26 cellular contexts compared by ENCODE assay signal in the genomic region with DNA sequence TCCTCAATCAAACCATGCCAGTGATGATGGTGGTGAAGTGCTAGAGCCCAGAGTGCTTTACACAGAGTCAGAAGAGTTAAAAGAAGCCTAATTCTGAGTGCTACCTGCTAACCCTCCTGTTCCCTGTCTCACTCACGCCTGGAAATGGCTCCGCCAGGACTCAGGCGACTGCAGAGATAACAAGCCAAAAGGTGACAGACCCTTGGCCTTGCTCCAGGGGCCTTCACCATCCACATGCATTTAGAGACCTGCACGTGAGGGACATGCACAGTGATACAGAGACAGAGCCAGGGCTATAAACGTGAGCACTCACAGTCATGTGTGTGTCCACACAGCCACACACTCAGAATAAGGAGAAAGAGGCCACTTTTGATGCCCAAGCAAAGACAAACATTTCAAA.
DNase-seq lines count a peak whose midpoint lies in the region; ATAC-seq, FAIRE-seq and TF ChIP-seq lines count a peak whose summit lies in the region.
"Had no signal": no experiment of that assay in that cellular context is flagged by ENCODE, and none has a peak within 500 bp of the region (broad histone marks: within the 10 kb centered on the region; RNA-seq: fewer than 3 reads in every experiment).

No MANE protein-coding gene starts in this region.

- FAIRE-seq in astrocyte (lab: Jason Lieb, UNC), result no peak
- FAIRE-seq: endothelial cell of umbilical vein, GM18507 had no signal

- H3K27ac Mint-ChIP-seq in astrocyte (ENCODE audit: unreplicated experiment), result no peak overlapping the region
- no peak overlapping the region for H3K27ac Mint-ChIP-seq in glutamatergic neuron (ENCODE audit: unreplicated experiment)
- H3K27ac Mint-ChIP-seq: activated naive CD8-positive, alpha-beta T cell treated with anti-CD3 and anti-CD28 coated beads, Interleukin-2, amount 10 ng/mL, durations not matched to agents 7 days and 5 days; stimulated activated naive CD8-positive, alpha-beta T cell treated with anti-CD3 and anti-CD28 coated beads, Interleukin-15, Interleukin-2, amounts not matched to agents 100 ng/mL and 50 ng/mL, for 24 hours had no signal

- ATAC-seq in left cardiac atrium (no peak), left lobe of liver (peak; percentile 27)

- TF ChIP-seq POLR2A in thyroid gland (IDR thresholded peaks at IDR 0.05), result no peak

- H3K4me3 Mint-ChIP-seq in astrocyte (ENCODE audit: unreplicated experiment) (no peak overlapping the region), glutamatergic neuron (ENCODE audit: unreplicated experiment) (no peak overlapping the region)
- H3K4me3 Mint-ChIP-seq: activated naive CD8-positive, alpha-beta T cell treated with anti-CD3 and anti-CD28 coated beads, Interleukin-2, amount 10 ng/mL, durations not matched to agents 7 days and 5 days; neural progenitor cell; stimulated activated naive CD8-positive, alpha-beta T cell treated with anti-CD3 and anti-CD28 coated beads, Interleukin-15, Interleukin-2, amounts not matched to agents 100 ng/mL and 50 ng/mL, for 24 hours had no signal

- H3K27me3 ChIP-seq in cardiac muscle cell (no peaks in the 10 kb centered on the region), astrocyte (ENCODE audit: insufficient read depth, low read length) (no peaks in the 10 kb centered on the region), thyroid gland (no peaks in the 10 kb centered on the region)
- H3K27me3 ChIP-seq: BE2C, neural progenitor cell had no signal

- in situ Hi-C loops in GM13977 (cut with MboI; ENCODE audit: low pct_unique_long_range_greater_than_20kb, low sequenced_read_pairs, unreplicated experiment), result no loop called here

- H3K9me3 ChIP-seq in cardiac muscle cell (ENCODE audit: low read depth), result no peaks in the 10 kb centered on the region
- H3K9me3 ChIP-seq in astrocyte (ENCODE audit: insufficient read depth, low read depth, low read length), result no peaks in the 10 kb centered on the region
- H3K9me3 ChIP-seq in thyroid gland, result no peaks in the 10 kb centered on the region
- H3K9me3 ChIP-seq: BE2C, tibial artery had no signal

- WGBS in thyroid gland, 2 donors, result 35 to 44% methylated on average over 5 of the region's 5 CpGs

- TF ChIP-seq CTCF in cardiac muscle cell (IDR thresholded peaks at IDR 0.05; ENCODE audit: low read depth, low read length) (no peak), astrocyte (IDR thresholded peaks at IDR 0.05; ENCODE audit: insufficient read depth, low read depth, low read length) (no peak), thyroid gland (IDR thresholded peaks at IDR 0.05) (no peak), glutamatergic neuron (IDR thresholded peaks at IDR 0.05; ENCODE audit: partially characterized antibody, unreplicated experiment) (no peak), GM13977 (IDR thresholded peaks at IDR 0.05; ENCODE audit: extremely low read depth, insufficient read depth, missing control alignments) (no peak)

- H2AFZ ChIP-seq in astrocyte (ENCODE audit: low read depth, low read length), result no peak overlapping the region
- H2AFZ ChIP-seq: neural progenitor cell had no signal

- H3K36me3 Mint-ChIP-seq in astrocyte (ENCODE audit: low read depth, unreplicated experiment) (no peaks in the 10 kb centered on the region), glutamatergic neuron (ENCODE audit: unreplicated experiment) (no peaks in the 10 kb centered on the region)
- H3K36me3 Mint-ChIP-seq: activated naive CD8-positive, alpha-beta T cell treated with anti-CD3 and anti-CD28 coated beads, Interleukin-2, amount 10 ng/mL, durations not matched to agents 7 days and 5 days; neural progenitor cell had no signal

- intact Hi-C loops in left cardiac atrium (cut with DNase I), result no loop called here
- intact Hi-C loops in thyroid gland (cut with DNase I), result no loop called here

- peaks cover 43% of the 10 kb centered on the region for H3K4me1 Mint-ChIP-seq in astrocyte (ENCODE audit: low read depth, unreplicated experiment)
- peaks cover 37% of the 10 kb centered on the region for H3K4me1 Mint-ChIP-seq in glutamatergic neuron (ENCODE audit: low read depth, unreplicated experiment)

- no peaks in the 10 kb centered on the region for H3K36me3 ChIP-seq in cardiac muscle cell
- no peaks in the 10 kb centered on the region for H3K36me3 ChIP-seq in astrocyte (ENCODE audit: insufficient read depth, low read length)
- no peaks in the 10 kb centered on the region for H3K36me3 ChIP-seq in thyroid gland
- H3K36me3 ChIP-seq: BE2C, neural progenitor cell, tibial artery, WERI-Rb-1 had no signal

- DNase-seq in cardiac muscle cell (ENCODE audit: low read depth in 1 of 2, low spot score in 1 of 2) (peak in 1 of 2 donors; percentile 78), left cardiac atrium (no peak), astrocyte (ENCODE audit: low read depth) (no peak), left lobe of liver (ENCODE audit: low spot score) (peak; percentile 59), thyroid gland (peak; percentile 53 to 64), 8988T (no peak), glutamatergic neuron (no peak), GM13977 (ENCODE audit: low spot score) (no peak)
- DNase-seq: activated CD4-positive, alpha-beta T cell treated with anti-CD3 and anti-CD28 coated beads for 48 hours; activated CD8-positive, alpha-beta memory T cell treated with anti-CD3 and anti-CD28 coated beads for 24 hours; activated gamma-delta T cell; activated naive CD8-positive, alpha-beta T cell treated with anti-CD3 and anti-CD28 coated beads, Interleukin-2, amount 10 ng/mL, durations not matched to agents 7 days and 5 days; BE2C; DMS79; GF-D8; HCEC 1CT; NCI-H1417 treated with DMSO at 0.1 percent for 48 hours; NCI-H446 treated with DMSO at 0.1 percent for 48 hours; tibial artery; WERI-Rb-1 had no signal

- peaks cover 29% of the 10 kb centered on the region for H4K20me1 ChIP-seq in astrocyte (ENCODE audit: insufficient read depth, low read length)

- H3K4me3 ChIP-seq in cardiac muscle cell, result no peak overlapping the region
- no peak overlapping the region for H3K4me3 ChIP-seq in astrocyte (ENCODE audit: insufficient read depth, low read depth, low read length)
- no peak overlapping the region for H3K4me3 ChIP-seq in thyroid gland (replicated peaks in 1 of 3)
- H3K4me3 ChIP-seq: lung, neural progenitor cell, tibial artery had no signal

- H3K9me3 Mint-ChIP-seq in astrocyte (ENCODE audit: unreplicated experiment) (no peaks in the 10 kb centered on the region), glutamatergic neuron (ENCODE audit: unreplicated experiment) (peaks cover 2% of the 10 kb centered on the region)
- H3K9me3 Mint-ChIP-seq: activated naive CD8-positive, alpha-beta T cell treated with anti-CD3 and anti-CD28 coated beads, Interleukin-2, amount 10 ng/mL, durations not matched to agents 7 days and 5 days; neural progenitor cell; stimulated activated naive CD8-positive, alpha-beta T cell treated with anti-CD3 and anti-CD28 coated beads, Interleukin-15, Interleukin-2, amounts not matched to agents 100 ng/mL and 50 ng/mL, for 24 hours had no signal

- H3K27ac ChIP-seq in cardiac muscle cell (peak overlapping the region; percentile 93), astrocyte (ENCODE audit: low read depth, low read length) (no peak overlapping the region), thyroid gland (peak overlapping the region; percentile 92 to 98 (median 95))
- H3K27ac ChIP-seq: KMS-11, neural progenitor cell, tibial artery, WERI-Rb-1 had no signal

- peaks cover 4% of the 10 kb centered on the region for H3K27me3 Mint-ChIP-seq in astrocyte (ENCODE audit: low read depth, unreplicated experiment)
- H3K27me3 Mint-ChIP-seq in glutamatergic neuron (ENCODE audit: unreplicated experiment), result peaks cover 6% of the 10 kb centered on the region

- H3K79me2 ChIP-seq in astrocyte (ENCODE audit: insufficient read depth, low read length), result peaks cover 7% of the 10 kb centered on the region

- H3K4me1 ChIP-seq in cardiac muscle cell (ENCODE audit: low read depth), result peaks cover 42% of the 10 kb centered on the region
- peaks cover 66% of the 10 kb centered on the region for H3K4me1 ChIP-seq in astrocyte (ENCODE audit: insufficient read depth, low read length)
- peaks cover 47 to 61% of the 10 kb centered on the region in 2 donors for H3K4me1 ChIP-seq in thyroid gland

- H3K9ac ChIP-seq in astrocyte (ENCODE audit: low read length), result no peak overlapping the region
- H3K9ac ChIP-seq: KMS-11, neural progenitor cell had no signal

- peak overlapping the region; percentile 21 for H3K4me2 ChIP-seq in astrocyte (ENCODE audit: low read length)
- H3K4me2 ChIP-seq: KMS-11, neural progenitor cell had no signal

Comparison
In these comparisons a context has a peak if more than half of its experiments do, and no peak if none do; other contexts are left out.
1. DNase-seq: peak in left lobe of liver (single experiment) and thyroid gland (2 of 2); none in left cardiac atrium (single experiment), astrocyte (single experiment), 8988T (single experiment), glutamatergic neuron (single experiment) and GM13977 (single experiment).